In genomic region chr4:70203601-70204000, GRCh38 we compare ENCODE assay signal across 35 cellular contexts. TPM values are rescaled to one million over a fixed set of nuclear protein-coding genes. Genes with fewer than 3 reads are reported as not detected.
"Had no signal": no experiment of that assay in that cellular context is flagged by ENCODE, and none has a peak within 500 bp of the region (broad histone marks: within the 10 kb centered on the region; RNA-seq: fewer than 3 reads in every experiment).

No MANE protein-coding gene starts in this region.

- DNase-seq: activated CD4-positive, alpha-beta memory T cell treated with anti-CD3 and anti-CD28 coated beads, Interleukin-2, amount 10 ng/mL, durations not matched to agents 7 days and 5 days; activated CD4-positive, alpha-beta T cell treated with anti-CD3 and anti-CD28 coated beads for 1 hour; activated CD4-positive, alpha-beta T cell treated with anti-CD3 and anti-CD28 coated beads for 36 hours; activated CD4-positive, alpha-beta T cell treated with anti-CD3 and anti-CD28 coated beads for 48 hours; activated CD4-positive, alpha-beta T cell treated with anti-CD3 and anti-CD28 coated beads, Interleukin-2, amount 10 ng/mL, durations not matched to agents 7 days and 5 days; activated CD4-positive, alpha-beta T cell treated with anti-CD3 and anti-CD28 coated beads, Interleukin-2, amount 50 U/mL, for 48 hours; activated CD4-positive, CD25-positive, alpha-beta regulatory T cell; activated CD8-positive, alpha-beta memory T cell treated with anti-CD3 and anti-CD28 coated beads for 24 hours; activated CD8-positive, alpha-beta memory T cell treated with anti-CD3 and anti-CD28 coated beads, Interleukin-2, amount 10 ng/mL, durations not matched to agents 7 days and 5 days; activated CD8-positive, alpha-beta memory T cell treated with anti-CD3 and anti-CD28 coated beads, Interleukin-2, amount 50 U/mL, for 48 hours; activated CD8-positive, alpha-beta T cell treated with anti-CD3 and anti-CD28 coated beads, Interleukin-2, amount 10 ng/mL, durations not matched to agents 7 days and 5 days; activated effector memory CD4-positive, alpha-beta T cell treated with anti-CD3 and anti-CD28 coated beads, Interleukin-2, amount 50 U/mL, for 16 hours; activated gamma-delta T cell treated with Interleukin-2 at 50 U/mL for 16 hours; activated naive CD4-positive, alpha-beta T cell; activated naive CD4-positive, alpha-beta T cell treated with anti-CD3 and anti-CD28 coated beads for 36 hours; activated naive CD4-positive, alpha-beta T cell treated with anti-CD3 and anti-CD28 coated beads, Interleukin-2, amount 50 U/mL, for 16 hours; activated naive CD8-positive, alpha-beta T cell treated with anti-CD3 and anti-CD28 coated beads for 36 hours; activated T-cell treated with anti-CD3 and anti-CD28 coated beads, Interleukin-2, amount 50 U/mL, for 24 hours; activated T-cell treated with anti-CD3 and anti-CD28 coated beads, Interleukin-2, amount 50 U/mL, for 48 hours; adrenal gland; amniotic stem cell; aorta; caudate nucleus; cerebellar nuclear complex; T-helper 1 cell; T-helper 2 cell; T-helper 9 cell; WERI-Rb-1 had no signal

- H3K27me3 ChIP-seq: adrenal gland, cardiac muscle cell had no signal

- H3K36me3 ChIP-seq: adrenal gland, WERI-Rb-1 had no signal

- H3K9me3 ChIP-seq: adrenal gland had no signal

- H3K4me1 ChIP-seq: adrenal gland had no signal

- ATAC-seq: activated CD4-positive, alpha-beta T cell treated with anti-CD3 and anti-CD28 coated beads for 36 hours; activated CD4-positive, CD25-positive, alpha-beta regulatory T cell treated with anti-CD3 and anti-CD28 coated beads, Interleukin-2, amount 50 U/mL, for 24 hours; activated CD8-positive, alpha-beta memory T cell treated with anti-CD3 and anti-CD28 coated beads, Interleukin-2, amount 10 ng/mL, durations not matched to agents 7 days and 5 days; activated CD8-positive, alpha-beta T cell treated with anti-CD3 and anti-CD28 coated beads, Interleukin-2, amount 10 ng/mL, durations not matched to agents 7 days and 5 days; activated naive CD4-positive, alpha-beta T cell treated with anti-CD3 and anti-CD28 coated beads, Interleukin-2, amount 50 U/mL, for 72 hours; WTC11 had no signal

- H3K27ac ChIP-seq: adrenal gland, cardiac muscle cell, WERI-Rb-1 had no signal

- H3K4me3 ChIP-seq: adrenal gland, cardiac muscle cell had no signal

RNA-seq across cellular contexts. Expression of gene ODAM, which starts 8.1 kb away (rescaled TPM):
- total RNA-seq: activated CD4-positive, alpha-beta memory T cell treated with anti-CD3 and anti-CD28 coated beads, Interleukin-2, amount 10 ng/mL, durations not matched to agents 7 days and 5 days; activated CD4-positive, alpha-beta T cell treated with anti-CD3 and anti-CD28 coated beads for 36 hours; activated CD4-positive, alpha-beta T cell treated with anti-CD3 and anti-CD28 coated beads, Interleukin-2, amount 10 ng/mL, durations not matched to agents 7 days and 5 days; activated CD8-positive, alpha-beta memory T cell treated with anti-CD3 and anti-CD28 coated beads, Interleukin-2, amount 10 ng/mL, durations not matched to agents 7 days and 5 days; activated CD8-positive, alpha-beta T cell treated with anti-CD3 and anti-CD28 coated beads, Interleukin-2, amount 10 ng/mL, durations not matched to agents 7 days and 5 days; activated naive CD4-positive, alpha-beta T cell treated with anti-CD3 and anti-CD28 coated beads for 36 hours; activated naive CD4-positive, alpha-beta T cell treated with anti-CD3 and anti-CD28 coated beads, Interleukin-2, amount 50 U/mL, for 72 hours; activated naive CD8-positive, alpha-beta T cell treated with anti-CD3 and anti-CD28 coated beads for 36 hours; activated T-helper 2 cell treated with anti-CD3 and anti-CD28 coated beads, Interferon-gamma antibody, Interleukin-2, Interleukin-4, amounts not matched to agents 10 μg/mL and 5 μg/mL and 100 μg/mL, durations not matched to agents 14 hours and 24 hours and 36 hours; aorta; bronchial epithelial cell; chondrocyte; WTC11 had no signal

RNA-seq across cellular contexts. Expression of gene FDCSP, which starts 22.3 kb away (rescaled TPM):
- total RNA-seq: activated CD4-positive, alpha-beta memory T cell treated with anti-CD3 and anti-CD28 coated beads, Interleukin-2, amount 10 ng/mL, durations not matched to agents 7 days and 5 days; activated CD4-positive, alpha-beta T cell treated with anti-CD3 and anti-CD28 coated beads for 36 hours; activated CD4-positive, alpha-beta T cell treated with anti-CD3 and anti-CD28 coated beads, Interleukin-2, amount 10 ng/mL, durations not matched to agents 7 days and 5 days; activated CD8-positive, alpha-beta memory T cell treated with anti-CD3 and anti-CD28 coated beads, Interleukin-2, amount 10 ng/mL, durations not matched to agents 7 days and 5 days; activated CD8-positive, alpha-beta T cell treated with anti-CD3 and anti-CD28 coated beads, Interleukin-2, amount 10 ng/mL, durations not matched to agents 7 days and 5 days; activated naive CD4-positive, alpha-beta T cell treated with anti-CD3 and anti-CD28 coated beads for 36 hours; activated naive CD4-positive, alpha-beta T cell treated with anti-CD3 and anti-CD28 coated beads, Interleukin-2, amount 50 U/mL, for 72 hours; activated naive CD8-positive, alpha-beta T cell treated with anti-CD3 and anti-CD28 coated beads for 36 hours; activated T-helper 2 cell treated with anti-CD3 and anti-CD28 coated beads, Interferon-gamma antibody, Interleukin-2, Interleukin-4, amounts not matched to agents 10 μg/mL and 5 μg/mL and 100 μg/mL, durations not matched to agents 14 hours and 24 hours and 36 hours; adrenal gland; aorta; bronchial epithelial cell; cardiac muscle cell; chondrocyte; WTC11 had no signal

RNA-seq across cellular contexts. Expression of gene CSN3, which starts 38.8 kb away (rescaled TPM):
- total RNA-seq: activated CD4-positive, alpha-beta memory T cell treated with anti-CD3 and anti-CD28 coated beads, Interleukin-2, amount 10 ng/mL, durations not matched to agents 7 days and 5 days; activated CD4-positive, alpha-beta T cell treated with anti-CD3 and anti-CD28 coated beads for 36 hours; activated CD4-positive, alpha-beta T cell treated with anti-CD3 and anti-CD28 coated beads, Interleukin-2, amount 10 ng/mL, durations not matched to agents 7 days and 5 days; activated CD8-positive, alpha-beta memory T cell treated with anti-CD3 and anti-CD28 coated beads, Interleukin-2, amount 10 ng/mL, durations not matched to agents 7 days and 5 days; activated CD8-positive, alpha-beta T cell treated with anti-CD3 and anti-CD28 coated beads, Interleukin-2, amount 10 ng/mL, durations not matched to agents 7 days and 5 days; activated naive CD4-positive, alpha-beta T cell treated with anti-CD3 and anti-CD28 coated beads for 36 hours; activated naive CD4-positive, alpha-beta T cell treated with anti-CD3 and anti-CD28 coated beads, Interleukin-2, amount 50 U/mL, for 72 hours; activated naive CD8-positive, alpha-beta T cell treated with anti-CD3 and anti-CD28 coated beads for 36 hours; activated T-helper 2 cell treated with anti-CD3 and anti-CD28 coated beads, Interferon-gamma antibody, Interleukin-2, Interleukin-4, amounts not matched to agents 10 μg/mL and 5 μg/mL and 100 μg/mL, durations not matched to agents 14 hours and 24 hours and 36 hours; adrenal gland; aorta; bronchial epithelial cell; cardiac muscle cell; chondrocyte; WTC11 had no signal

RNA-seq across cellular contexts. Expression of gene PRR27, which starts 49.6 kb away (rescaled TPM):
- total RNA-seq: activated CD4-positive, alpha-beta memory T cell treated with anti-CD3 and anti-CD28 coated beads, Interleukin-2, amount 10 ng/mL, durations not matched to agents 7 days and 5 days; activated CD4-positive, alpha-beta T cell treated with anti-CD3 and anti-CD28 coated beads for 36 hours; activated CD4-positive, alpha-beta T cell treated with anti-CD3 and anti-CD28 coated beads, Interleukin-2, amount 10 ng/mL, durations not matched to agents 7 days and 5 days; activated CD8-positive, alpha-beta memory T cell treated with anti-CD3 and anti-CD28 coated beads, Interleukin-2, amount 10 ng/mL, durations not matched to agents 7 days and 5 days; activated CD8-positive, alpha-beta T cell treated with anti-CD3 and anti-CD28 coated beads, Interleukin-2, amount 10 ng/mL, durations not matched to agents 7 days and 5 days; activated naive CD4-positive, alpha-beta T cell treated with anti-CD3 and anti-CD28 coated beads for 36 hours; activated naive CD4-positive, alpha-beta T cell treated with anti-CD3 and anti-CD28 coated beads, Interleukin-2, amount 50 U/mL, for 72 hours; activated naive CD8-positive, alpha-beta T cell treated with anti-CD3 and anti-CD28 coated beads for 36 hours; activated T-helper 2 cell treated with anti-CD3 and anti-CD28 coated beads, Interferon-gamma antibody, Interleukin-2, Interleukin-4, amounts not matched to agents 10 μg/mL and 5 μg/mL and 100 μg/mL, durations not matched to agents 14 hours and 24 hours and 36 hours; adrenal gland; aorta; bronchial epithelial cell; cardiac muscle cell; chondrocyte; WTC11 had no signal
